ENCODE assay signal across 8 cellular contexts in genomic region chr2:190882831-190883582, GRCh38. TPM values are rescaled to one million over a fixed set of nuclear protein-coding genes. Genes with fewer than 3 reads are reported as not detected.
DNase-seq lines count a peak whose midpoint lies in the region; ATAC-seq and TF ChIP-seq lines count a peak whose summit lies in the region.

No MANE protein-coding gene starts in this region.

- no peaks in the 10 kb centered on the region for H3K9me3 ChIP-seq in A673 (ENCODE audit: low read depth, low read length, poor library complexity, severe bottlenecking)

- H3K27me3 Mint-ChIP-seq in HFFc6 (ENCODE audit: insufficient read depth), result peaks cover 8% of the 10 kb centered on the region
- H3K27me3 Mint-ChIP-seq in activated naive CD8-positive, alpha-beta T cell treated with anti-CD3 and anti-CD28 coated beads for 36 hours, result no peaks in the 10 kb centered on the region
- no peaks in the 10 kb centered on the region for H3K27me3 Mint-ChIP-seq in type B pancreatic cell

- H3K27ac ChIP-seq in A673 (ENCODE audit: low read depth, low read length, poor library complexity, severe bottlenecking) (peak overlapping the region; percentile 85), layer of hippocampus (ENCODE audit: low read depth, low read length) (peak overlapping the region; percentile 13)

- CTCF ChIA-PET in A673 (lab: Charles Lee), result no interaction called here

- TF ChIP-seq CTCF in A673 (conservative IDR thresholded peaks at IDR 0.05; ENCODE audit: low read depth, low read length) (no peak), HFFc6 (IDR thresholded peaks at IDR 0.05) (no peak), type B pancreatic cell (conservative IDR thresholded peaks at IDR 0.05) (no peak)

- H3K4me3 ChIP-seq in A673 (ENCODE audit: low read depth, low read length, poor library complexity, severe bottlenecking), result peak overlapping the region; percentile 90

- H3K36me3 Mint-ChIP-seq in HFFc6 (ENCODE audit: low read depth), result peaks cover 40% of the 10 kb centered on the region
- H3K36me3 Mint-ChIP-seq in activated naive CD8-positive, alpha-beta T cell treated with anti-CD3 and anti-CD28 coated beads for 36 hours, result peaks cover 44% of the 10 kb centered on the region
- peaks cover 14% of the 10 kb centered on the region for H3K36me3 Mint-ChIP-seq in type B pancreatic cell

- H3K4me1 ChIP-seq in A673 (ENCODE audit: insufficient read depth, low read length, poor library complexity, severe bottlenecking), result peaks cover 38% of the 10 kb centered on the region

- POLR2A ChIA-PET in A673 (lab: Charles Lee; ENCODE audit: low non-redundant PET), result no interaction called here

- no TSS peak for BruUV-seq in A673 (replicated peaks; lab: Mats Ljungman, UMichigan)

- H3K4me1 Mint-ChIP-seq in HFFc6 (ENCODE audit: low read depth) (peaks cover 27% of the 10 kb centered on the region), type B pancreatic cell (ENCODE audit: unreplicated experiment) (peaks cover 24% of the 10 kb centered on the region)
- peaks cover 46% of the 10 kb centered on the region for H3K4me1 Mint-ChIP-seq in activated naive CD8-positive, alpha-beta T cell treated with anti-CD3 and anti-CD28 coated beads for 36 hours

- intact Hi-C loops in A673 (cut with micrococcal nuclease; ENCODE audit: unreplicated experiment), result loop anchor here (5.0 kb wide), 1 partner anchor 101 kb away; no protein-coding TSS in a partner anchor

- H3K27me3 ChIP-seq in A673 (replicated peaks; ENCODE audit: insufficient read depth, low read depth, low read length, poor library complexity) (no peaks in the 10 kb centered on the region), layer of hippocampus (ENCODE audit: control insufficient read depth, insufficient read depth, low read length) (no peaks in the 10 kb centered on the region)

- H3K9me3 Mint-ChIP-seq in HFFc6 (peaks cover 3% of the 10 kb centered on the region; the same call in 1 of the 2 replicates), type B pancreatic cell (no peaks in the 10 kb centered on the region)
- no peaks in the 10 kb centered on the region for H3K9me3 Mint-ChIP-seq in activated naive CD8-positive, alpha-beta T cell treated with anti-CD3 and anti-CD28 coated beads for 36 hours

- DNase-seq in A673 (ENCODE audit: low spot score) (no peak), HFFc6 (no peak), type B pancreatic cell (ENCODE audit: extremely low spot score, unreplicated experiment) (no peak), NCI-H2081 (lab: John Stamatoyannopoulos, UW) (no peak), HPDE6-E6E7 (ENCODE audit: extremely low spot score) (no peak)
- DNase-seq in activated naive CD8-positive, alpha-beta T cell treated with anti-CD3 and anti-CD28 coated beads for 36 hours, result no peak

- H3K4me3 Mint-ChIP-seq in HFFc6, result peak overlapping the region; percentile 95
- peak overlapping the region; percentile 89 for H3K4me3 Mint-ChIP-seq in activated naive CD8-positive, alpha-beta T cell treated with anti-CD3 and anti-CD28 coated beads for 36 hours
- H3K4me3 Mint-ChIP-seq in type B pancreatic cell, result peak overlapping the region; percentile 93

- peaks cover 5% of the 10 kb centered on the region for H3K36me3 ChIP-seq in A673 (ENCODE audit: insufficient read depth, low read length, poor library complexity, severe bottlenecking)

- peak overlapping the region; percentile 93 for H3K27ac Mint-ChIP-seq in HFFc6
- H3K27ac Mint-ChIP-seq in activated naive CD8-positive, alpha-beta T cell treated with anti-CD3 and anti-CD28 coated beads for 36 hours, result peak overlapping the region; percentile 98
- H3K27ac Mint-ChIP-seq in type B pancreatic cell, result peak overlapping the region; percentile 93

- no peak for ATAC-seq in HG03457 (IDR thresholded peaks at IDR 0.05; ENCODE audit: unreplicated experiment)

RNA-seq across cellular contexts. Expression of gene GLS, which starts 2.4 kb away (rescaled TPM):
- total RNA-seq in A673 (2021), result 99.5 and 116 TPM in 2 replicates
- 100 to 1,000 TPM; 191 to 431 (median 201) TPM for total RNA-seq in HFFc6 (2021; fragmentation: NEBNext Ultra II Directional; extraction: Animal tissue kit (Norgen Biotek cat#: 25700))
- 100 to 1,000 TPM; 192 to 201 TPM for total RNA-seq in activated naive CD8-positive, alpha-beta T cell treated with anti-CD3 and anti-CD28 coated beads for 36 hours
- total RNA-seq in type B pancreatic cell (ENCODE audit: low replicate concordance), result 160 and 211 TPM in 2 replicates
